Comparison of ENCODE assay signal across 34 cellular contexts in the genomic region with DNA sequence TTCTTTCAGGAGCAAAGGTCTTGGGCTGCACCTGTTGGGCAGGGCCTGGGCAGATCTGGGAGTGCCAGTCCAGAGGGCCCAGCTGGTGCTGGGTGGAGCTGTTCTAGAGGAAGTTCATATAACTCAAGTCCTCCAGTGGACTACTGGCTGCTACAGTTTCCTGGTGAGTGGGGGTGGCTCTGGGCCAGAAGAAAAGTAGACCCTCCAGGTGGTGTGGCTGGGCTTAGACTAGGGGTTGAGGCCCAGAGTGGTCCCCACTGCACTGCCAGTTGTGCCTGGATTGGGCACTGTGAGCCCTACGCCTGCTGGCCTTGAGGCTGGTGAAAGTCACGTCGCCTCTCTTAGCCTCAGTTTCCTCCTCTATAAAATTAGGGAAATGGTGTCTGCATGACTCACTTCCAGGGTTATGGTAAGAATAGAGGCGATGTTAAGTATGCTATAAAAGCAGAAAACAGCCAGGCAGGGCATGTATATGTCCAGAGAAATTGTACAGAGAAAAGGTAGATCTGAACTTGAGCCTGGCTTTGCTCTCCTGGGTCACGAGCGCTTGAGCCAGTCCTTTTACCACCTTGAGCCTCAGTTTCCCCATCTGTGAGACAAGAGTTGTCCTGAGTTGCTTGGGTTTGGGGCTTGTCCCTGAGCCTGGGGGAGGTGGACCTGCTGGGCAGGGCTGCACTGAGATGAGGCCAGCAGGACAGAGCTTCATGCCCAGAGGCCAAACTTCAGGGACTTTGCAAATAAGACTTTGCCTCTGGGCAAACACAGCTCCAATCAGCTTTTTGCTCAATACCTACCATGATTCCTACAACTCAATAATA. TPM values are rescaled to one million over a fixed set of nuclear protein-coding genes. Genes with fewer than 3 reads are reported as not detected.
DNase-seq lines count a peak whose midpoint lies in the region; ATAC-seq, FAIRE-seq and TF ChIP-seq lines count a peak whose summit lies in the region.
"Had no signal": no experiment of that assay in that cellular context is flagged by ENCODE, and none has a peak within 500 bp of the region (broad histone marks: within the 10 kb centered on the region; RNA-seq: fewer than 3 reads in every experiment).

No MANE protein-coding gene starts in this region.

- H3K23ac ChIP-seq in neuronal stem cell (ENCODE audit: low read depth, low read length, poor library complexity): no peak overlapping the region

- H2AK5ac ChIP-seq in neuronal stem cell (ENCODE audit: low read depth, low read length): peak overlapping the region; percentile 92

- no peak overlapping the region for H2BK120ac ChIP-seq in neuronal stem cell (ENCODE audit: low read depth, low read length)

- H3K9ac ChIP-seq in kidney (ENCODE audit: low read length in 2 of 2) (no peak overlapping the region), neuronal stem cell (ENCODE audit: low read depth, low read length, poor library complexity) (no peak overlapping the region)
- H3K9ac ChIP-seq: KMS-11 had no signal

- no peak overlapping the region for H2BK15ac ChIP-seq in neuronal stem cell (ENCODE audit: low read length)

- peak; percentile 72 to 78 for TF ChIP-seq POLR2A in Peyer's patch (IDR thresholded peaks at IDR 0.05)

- H3K4me1 ChIP-seq in Peyer's patch: peaks cover 0 to 16% (median 0%) of the 10 kb centered on the region in 4 donors
- H3K4me1 ChIP-seq in kidney (ENCODE audit: control insufficient read depth in 1 of 2, insufficient read depth in 1 of 2, low read depth in 1 of 2, low read length in 2 of 2): no peaks in the 10 kb centered on the region
- H3K4me1 ChIP-seq in neuronal stem cell (ENCODE audit: control insufficient read depth in 2 of 2, insufficient read depth in 1 of 2, low read depth in 1 of 2, low read length in 2 of 2): peaks cover 0 to 9% of the 10 kb centered on the region in 2 donors

- H2BK5ac ChIP-seq in neuronal stem cell (ENCODE audit: low read length): no peak overlapping the region

- DNase-seq in LoVo (ENCODE audit: low spot score) (peak; percentile 86), Peyer's patch (peak in 2 of 3 donors; percentile 87 to 91), kidney (peak; percentile 58), neuronal stem cell (ENCODE audit: low spot score) (no peak), RKO (ENCODE audit: low spot score) (no peak), H7 (no peak)
- DNase-seq: activated B cell treated with CpG ODN at 0.5 μM for 24 hours; activated naive CD4-positive, alpha-beta T cell; activated naive CD8-positive, alpha-beta T cell treated with anti-CD3 and anti-CD28 coated beads, Interleukin-2, amount 50 U/mL, for 24 hours; activated T-cell treated with anti-CD3 and anti-CD28 coated beads, Interleukin-2, amount 50 U/mL, for 24 hours; DMS153; effector memory CD8-positive, alpha-beta T cell; H9; head of caudate nucleus; lower lobe of right lung; NCI-H146; NCI-H510A; OCI-M1; ovary; retina; stimulated activated CD4-positive, alpha-beta T cell treated with anti-CD3 and anti-CD28 coated beads, Interleukin-1b, Interleukin-23, amount 100 ng/mL, for 48 hours; stimulated activated naive CD4-positive, alpha-beta T cell treated with Interleukin-2 at 50 U/mL for 16 hours had no signal

- intact Hi-C loops in kidney (cut with DNase I): no loop called here

- H3K27ac ChIP-seq in Peyer's patch (peak overlapping the region in 3 of 4 donors; percentile 78 to 93 (median 86)), kidney (ENCODE audit: low read depth in 2 of 2, low read length in 2 of 2) (no peak overlapping the region), neuronal stem cell (replicated peaks; ENCODE audit: low read length) (no peak overlapping the region)
- H3K27ac ChIP-seq: cardiac muscle cell, KMS-11, lower lobe of right lung, ovary, suprapubic skin had no signal

- peak overlapping the region; percentile 76 for H3K18ac ChIP-seq in neuronal stem cell (ENCODE audit: low read length)

- no peak overlapping the region for H4K91ac ChIP-seq in neuronal stem cell (ENCODE audit: low read depth, low read length, poor library complexity)

- no peak for ATAC-seq in HG02852 (IDR thresholded peaks at IDR 0.05; ENCODE audit: unreplicated experiment)
- ATAC-seq in activated CD4-positive, CD25-positive, alpha-beta regulatory T cell treated with anti-CD3 and anti-CD28 coated beads, Interleukin-2, amount 50 U/mL, for 24 hours: no peak
- ATAC-seq: activated naive CD8-positive, alpha-beta T cell treated with anti-CD3 and anti-CD28 coated beads, Interleukin-2, amount 50 U/mL, for 24 hours; effector memory CD8-positive, alpha-beta T cell; lower lobe of right lung had no signal

- FAIRE-seq in kidney (lab: Jason Lieb, UNC): no peak
- FAIRE-seq: astrocyte, colon, GM12891, keratinocyte had no signal

- peak in 1 of 6 experiments; percentile 11 for TF ChIP-seq CTCF in Peyer's patch (IDR thresholded peaks at IDR 0.05)
- TF ChIP-seq CTCF in kidney (IDR thresholded peaks at IDR 0.05; ENCODE audit: borderline replicate concordance, extremely low read depth, insufficient read depth): no peak

- peaks cover 0 to 2% (median 0%) of the 10 kb centered on the region in 3 donors for H3K36me3 ChIP-seq in Peyer's patch
- H3K36me3 ChIP-seq in kidney (ENCODE audit: control insufficient read depth in 1 of 2, insufficient read depth in 2 of 2, low read length in 2 of 2): no peaks in the 10 kb centered on the region
- H3K36me3 ChIP-seq in neuronal stem cell (replicated peaks in 1 of 2; ENCODE audit: control insufficient read depth in 2 of 2, insufficient read depth in 2 of 2, low read length in 2 of 2): no peaks in the 10 kb centered on the region
- no peaks in the 10 kb centered on the region for H3K36me3 ChIP-seq in H7 (replicated peaks; ENCODE audit: control insufficient read depth, insufficient read depth, low read length)
- H3K36me3 ChIP-seq: cardiac muscle cell, lower lobe of right lung, ovary, suprapubic skin had no signal

- peaks cover 0 to 8% of the 10 kb centered on the region in 2 donors for H3K27me3 ChIP-seq in Peyer's patch
- H3K27me3 ChIP-seq in neuronal stem cell (ENCODE audit: control insufficient read depth in 3 of 3, insufficient read depth in 3 of 3, low read depth in 1 of 3, low read length in 3 of 3): peaks cover 0 to 31% (median 15%) of the 10 kb centered on the region in 3 experiments
- peaks cover 15% of the 10 kb centered on the region; the same call in 1 of the 2 replicates for H3K27me3 ChIP-seq in H7 (ENCODE audit: control insufficient read depth, insufficient read depth, low read length)
- H3K27me3 ChIP-seq: ovary had no signal

- H2AFZ ChIP-seq in neuronal stem cell (ENCODE audit: low read length): no peak overlapping the region

- no peaks in the 10 kb centered on the region for H3K79me1 ChIP-seq in neuronal stem cell (ENCODE audit: low read depth, low read length)

- H3K9me3 ChIP-seq in Peyer's patch (no peaks in the 10 kb centered on the region), kidney (ENCODE audit: control insufficient read depth in 1 of 2, low read length in 2 of 2) (no peaks in the 10 kb centered on the region), neuronal stem cell (replicated peaks in 1 of 2; ENCODE audit: control insufficient read depth in 2 of 2, insufficient read depth in 1 of 2, low read depth in 1 of 2, low read length in 2 of 2) (peaks cover 0 to 3% of the 10 kb centered on the region in 2 donors)
- H3K9me3 ChIP-seq: lower lobe of right lung, ovary, suprapubic skin had no signal

- H3K14ac ChIP-seq in neuronal stem cell (ENCODE audit: low read length): no peak overlapping the region

- H4K8ac ChIP-seq in neuronal stem cell (ENCODE audit: low read depth, low read length): no peak overlapping the region

- no CpG with 5 or more reads among the region's 6 CpGs for WGBS in neuronal stem cell (ENCODE audit: extremely low coverage in 2 of 2, insufficient read length in 2 of 2, insufficient replicate concordance in 1 of 2), 2 donors

- no peak overlapping the region for H3K4ac ChIP-seq in neuronal stem cell (ENCODE audit: low read length)

- H3K4me2 ChIP-seq in neuronal stem cell (ENCODE audit: insufficient read depth, low read length, poor library complexity, severe bottlenecking): no peak overlapping the region

- H2BK12ac ChIP-seq in neuronal stem cell (ENCODE audit: low read length): no peak overlapping the region

- peak overlapping the region in 2 of 4 donors; percentile 29 to 35 for H3K4me3 ChIP-seq in Peyer's patch
- no peak overlapping the region for H3K4me3 ChIP-seq in kidney (ENCODE audit: low read length in 2 of 2)
- H3K4me3 ChIP-seq in neuronal stem cell (ENCODE audit: low read length in 2 of 2): no peak overlapping the region
- H3K4me3 ChIP-seq in H7 (ENCODE audit: insufficient read depth, low read depth, low read length): no peak overlapping the region
- H3K4me3 ChIP-seq: cardiac muscle cell, lower lobe of right lung, ovary, suprapubic skin had no signal

RNA-seq across cellular contexts. Expression of a gene that starts 3.8 kb away (rescaled TPM):
- 100 to 1,000 TPM in 3 of 4 donors, 10 to 100 TPM in 1; 55.3 to 944 (median 831) TPM for total RNA-seq in Peyer's patch
- 180 TPM for total RNA-seq in kidney
- 76.5 TPM for polyA plus RNA-seq in kidney (ENCODE audit: insufficient read depth, low read depth, low replicate concordance)
- polyA plus RNA-seq in neuronal stem cell (2013, experiment 1 of 2): 13.8 TPM
- polyA plus RNA-seq in neuronal stem cell (2013, experiment 2 of 2): 13.7 TPM
- 3.3 and 5.9 TPM in 2 replicates for total RNA-seq in H7 (2014; rRNA removed; shearing (Covaris generic))
- total RNA-seq: activated B cell treated with CpG ODN at 0.5 μM for 24 hours, fibroblast of villous mesenchyme had no signal
- polyA plus RNA-seq: AG04450, BJ, keratinocyte had no signal

RNA-seq across cellular contexts. Expression of a gene that starts 35.3 kb away (rescaled TPM):
- 100 to 1,000 TPM in 2 of 4 donors, 10 to 100 TPM in 2; 65.9 to 156 (median 98.5) TPM for total RNA-seq in Peyer's patch
- 95.7 TPM for total RNA-seq in kidney
- polyA plus RNA-seq in kidney (ENCODE audit: insufficient read depth, low read depth, low replicate concordance): 55.3 TPM
- 17.1 TPM for polyA plus RNA-seq in neuronal stem cell (2013, experiment 1 of 2)
- 16.7 TPM for polyA plus RNA-seq in neuronal stem cell (2013, experiment 2 of 2)
- total RNA-seq in H7 (2014; rRNA removed; shearing (Covaris generic)): 21.2 and 25.7 TPM in 2 replicates

RNA-seq across cellular contexts. Expression of a gene that starts 54.4 kb away (rescaled TPM):
- total RNA-seq in Peyer's patch (10 to 100 TPM in 3 of 4 donors, 1 to 10 TPM in 1; 5.6 to 27.3 (median 23.3) TPM), kidney (7.4 TPM)
- polyA plus RNA-seq in kidney (ENCODE audit: insufficient read depth, low read depth, low replicate concordance): 2.2 TPM
- polyA plus RNA-seq in neuronal stem cell (2013, experiment 1 of 2): 20.3 TPM
- polyA plus RNA-seq in neuronal stem cell (2013, experiment 2 of 2): 17.6 TPM
- total RNA-seq in H7 (2014; rRNA removed; shearing (Covaris generic)): 16.8 and 19.4 TPM in 2 replicates

RNA-seq across cellular contexts. Expression of a gene that starts 56.9 kb away (rescaled TPM):
- total RNA-seq in Peyer's patch (100 to 1,000 TPM in 3 of 4 donors, 10 to 100 TPM in 1; 83.3 to 551 (median 450) TPM), kidney (342 TPM)
- 82.6 TPM for polyA plus RNA-seq in kidney (ENCODE audit: insufficient read depth, low read depth, low replicate concordance)
- polyA plus RNA-seq in neuronal stem cell (2013, experiment 1 of 2): 4.1 TPM
- polyA plus RNA-seq in neuronal stem cell (2013, experiment 2 of 2): 4.0 TPM
- total RNA-seq in H7 (2014; rRNA removed; shearing (Covaris generic)): 2.0 and 2.1 TPM in 2 replicates
- total RNA-seq: activated B cell treated with CpG ODN at 0.5 μM for 24 hours had no signal

Comparison
In these comparisons a context has a peak if more than half of its experiments do, and no peak if none do; other contexts are left out.
1. DNase-seq: peak in LoVo (single experiment), Peyer's patch (2 of 3) and kidney (single experiment); none in neuronal stem cell (single experiment), RKO (single experiment) and H7 (single experiment).
2. H3K27ac ChIP-seq: peak in Peyer's patch (3 of 4); none in kidney (0 of 2) and neuronal stem cell (single experiment).